1 cellular context compared by ENCODE assay signal in the genomic region with DNA sequence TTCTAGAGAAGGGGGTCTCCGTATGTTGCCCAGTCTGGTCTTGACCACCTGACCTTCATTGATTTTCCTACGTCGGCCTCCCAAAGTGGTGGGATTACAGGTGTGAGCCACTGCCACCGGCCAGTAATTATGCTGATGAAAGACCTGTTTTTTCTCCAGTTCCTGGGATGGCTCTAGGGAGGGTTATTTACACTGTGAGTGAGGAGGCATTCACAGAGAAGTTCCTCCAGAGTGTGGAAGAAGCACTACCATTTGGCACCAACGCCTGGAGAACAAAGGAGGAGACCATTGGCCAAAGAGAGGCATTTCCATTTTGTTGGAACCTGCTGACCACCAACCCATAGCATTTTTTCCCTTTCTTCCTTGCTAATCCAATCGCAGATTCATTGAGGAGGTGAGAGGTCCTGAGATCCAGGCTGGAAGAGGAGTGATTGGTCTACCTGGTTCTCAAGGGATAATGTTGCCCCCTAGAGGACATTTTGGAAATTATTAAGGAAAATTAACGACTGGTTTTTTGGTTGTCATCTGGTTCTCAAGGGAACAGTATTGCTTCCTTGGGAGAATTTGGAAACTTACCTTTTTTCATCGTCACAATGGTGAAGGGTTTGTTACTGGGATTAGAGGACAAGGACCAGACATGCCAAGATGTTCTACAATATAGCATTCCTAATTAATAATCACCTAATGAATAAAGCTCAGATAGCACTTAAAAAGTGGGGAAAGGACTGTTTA.
A peak's percentile ranks its signal among the peaks of the same experiment; 100 is the strongest.
TF ChIP-seq lines count a peak whose summit lies in the region.

No MANE protein-coding gene starts in this region.

TF ChIP-seq in HEK293, 187 proteins besides CTCF, POLR2A, EP300 and RAD21 (continued from another document):
- TF ChIP-seq, protein P1, sequence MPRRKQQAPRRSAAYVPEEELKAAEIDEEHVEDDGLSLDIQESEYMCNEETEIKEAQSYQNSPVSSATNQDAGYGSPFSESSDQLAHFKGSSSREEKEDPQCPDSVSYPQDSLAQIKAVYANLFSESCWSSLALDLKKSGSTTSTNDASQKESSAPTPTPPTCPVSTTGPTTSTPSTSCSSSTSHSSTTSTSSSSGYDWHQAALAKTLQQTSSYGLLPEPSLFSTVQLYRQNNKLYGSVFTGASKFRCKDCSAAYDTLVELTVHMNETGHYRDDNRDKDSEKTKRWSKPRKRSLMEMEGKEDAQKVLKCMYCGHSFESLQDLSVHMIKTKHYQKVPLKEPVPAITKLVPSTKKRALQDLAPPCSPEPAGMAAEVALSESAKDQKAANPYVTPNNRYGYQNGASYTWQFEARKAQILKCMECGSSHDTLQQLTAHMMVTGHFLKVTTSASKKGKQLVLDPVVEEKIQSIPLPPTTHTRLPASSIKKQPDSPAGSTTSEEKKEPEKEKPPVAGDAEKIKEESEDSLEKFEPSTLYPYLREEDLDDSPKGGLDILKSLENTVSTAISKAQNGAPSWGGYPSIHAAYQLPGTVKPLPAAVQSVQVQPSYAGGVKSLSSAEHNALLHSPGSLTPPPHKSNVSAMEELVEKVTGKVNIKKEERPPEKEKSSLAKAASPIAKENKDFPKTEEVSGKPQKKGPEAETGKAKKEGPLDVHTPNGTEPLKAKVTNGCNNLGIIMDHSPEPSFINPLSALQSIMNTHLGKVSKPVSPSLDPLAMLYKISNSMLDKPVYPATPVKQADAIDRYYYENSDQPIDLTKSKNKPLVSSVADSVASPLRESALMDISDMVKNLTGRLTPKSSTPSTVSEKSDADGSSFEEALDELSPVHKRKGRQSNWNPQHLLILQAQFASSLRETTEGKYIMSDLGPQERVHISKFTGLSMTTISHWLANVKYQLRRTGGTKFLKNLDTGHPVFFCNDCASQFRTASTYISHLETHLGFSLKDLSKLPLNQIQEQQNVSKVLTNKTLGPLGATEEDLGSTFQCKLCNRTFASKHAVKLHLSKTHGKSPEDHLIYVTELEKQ (tag by site-specific recombination; IDR thresholded peaks at IDR 0.05; ENCODE audit: borderline replicate concordance) = no peak
- TF ChIP-seq ZNF311 (tag by site-specific recombination; IDR thresholded peaks at IDR 0.05; ENCODE audit: borderline replicate concordance) (no peak), ZBTB17 (tag by site-specific recombination; IDR thresholded peaks at IDR 0.05) (peak; percentile 85), KLF9 (tag by site-specific recombination; IDR thresholded peaks at IDR 0.05; ENCODE audit: low read depth) (no peak), ZNF335 (tag by site-specific recombination; conservative IDR thresholded peaks at IDR 0.05) (0 out of 2 replicates have a peak, but pooled peaks have one; percentile 25), ZNF174 (tag by site-specific recombination; IDR thresholded peaks at IDR 0.05) (no peak), ZSCAN16 (tag by site-specific recombination; IDR thresholded peaks at IDR 0.05) (no peak), ZNF112 (tag by site-specific recombination; IDR thresholded peaks at IDR 0.05) (no peak), ZNF354C (tag by site-specific recombination; IDR thresholded peaks at IDR 0.05; ENCODE audit: borderline replicate concordance, low read depth) (no peak), REST (tag by site-specific recombination; IDR thresholded peaks at IDR 0.05) (no peak), WT1 (tag by site-specific recombination; IDR thresholded peaks at IDR 0.05) (peak; percentile 38; the same call in 1 of the 2 replicates), ZNF138 (tag by site-specific recombination; IDR thresholded peaks at IDR 0.05; ENCODE audit: borderline replicate concordance) (no peak), ZNF792 (tag by site-specific recombination; IDR thresholded peaks at IDR 0.05) (no peak)
